In the genomic region with DNA sequence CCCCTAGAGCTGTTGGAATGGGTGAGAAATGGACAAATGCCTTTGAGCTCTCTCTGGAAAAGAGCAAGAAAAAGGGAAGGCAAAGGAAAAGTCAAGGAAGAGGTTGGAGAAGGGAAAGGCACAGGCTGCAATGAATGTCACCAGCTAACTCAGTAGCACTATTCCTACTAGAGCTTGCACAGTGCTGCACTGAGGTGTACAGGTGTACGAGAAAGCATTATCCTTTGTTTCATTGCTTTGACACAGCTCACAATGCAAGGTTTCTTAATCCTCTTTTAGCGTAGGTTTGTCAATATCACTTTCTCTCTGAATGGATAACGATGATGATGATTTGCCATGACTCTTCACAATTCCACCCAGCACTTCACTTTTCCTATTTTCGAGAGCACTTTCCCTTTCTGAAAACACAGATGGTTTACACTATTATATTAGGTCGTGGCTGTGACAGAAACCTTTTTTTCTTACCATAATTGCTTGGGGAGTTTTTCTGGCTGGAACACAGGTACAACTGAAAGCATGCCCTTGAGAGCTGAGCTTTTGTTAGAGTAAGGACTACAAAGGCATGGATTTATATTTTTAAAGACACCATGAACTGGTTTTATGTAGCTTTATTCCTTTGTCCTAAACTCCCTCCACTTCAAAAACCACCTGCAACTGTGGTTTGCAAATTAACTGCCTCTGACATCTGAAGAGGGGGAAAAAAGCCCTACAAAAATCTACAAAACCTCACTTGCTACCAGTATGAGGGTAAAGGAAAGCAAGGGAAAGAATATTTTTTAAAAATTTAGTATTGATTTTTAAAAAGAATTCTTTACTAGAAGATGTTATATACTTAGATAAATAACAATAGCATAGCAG, we compare ENCODE assay signal across 13 cellular contexts.
DNase-seq lines count a peak whose midpoint lies in the region; TF ChIP-seq lines count a peak whose summit lies in the region.
"Had no signal": no experiment of that assay in that cellular context is flagged by ENCODE, and none has a peak within 500 bp of the region (broad histone marks: within the 10 kb centered on the region; RNA-seq: fewer than 3 reads in every experiment).

No MANE protein-coding gene starts in this region.

- no peak for TF ChIP-seq CTCF in osteoblast (IDR thresholded peaks at IDR 0.05; ENCODE audit: extremely low read depth, low read depth, low read length)

- no peaks in the 10 kb centered on the region for H3K9me3 ChIP-seq in osteoblast (ENCODE audit: low read depth, low read length)

- H3K79me2 ChIP-seq in osteoblast (ENCODE audit: insufficient read depth, low read length) = no peaks in the 10 kb centered on the region

- DNase-seq in NCI-H2171 treated with DMSO at 0.1 percent for 48 hours (lab: John Stamatoyannopoulos, UW) = peak; percentile 50
- DNase-seq in NCI-H2171 (lab: John Stamatoyannopoulos, UW) = no peak
- DNase-seq in NCI-H146 (lab: John Stamatoyannopoulos, UW) = peak; percentile 50
- DNase-seq in NCI-H82 treated with DMSO at 0.1 percent for 48 hours (lab: John Stamatoyannopoulos, UW; ENCODE audit: unreplicated experiment) = peak; percentile 10
- DNase-seq in osteoblast (ENCODE audit: insufficient read length, low spot score, missing footprints) = peak; percentile 62
- DNase-seq in NCI-H1048 (lab: John Stamatoyannopoulos, UW) = no peak
- DNase-seq in AML-193 (lab: John Stamatoyannopoulos, UW) = no peak
- no peak for DNase-seq in activated CD4-positive, CD25-positive, alpha-beta regulatory T cell (lab: John Stamatoyannopoulos, UW)
- DNase-seq: activated gamma-delta T cell treated with Interleukin-2 at 50 U/mL for 16 hours; CD8-positive, alpha-beta T cell; stimulated activated naive CD4-positive, alpha-beta T cell had no signal

- no peak overlapping the region for H3K27ac ChIP-seq in osteoblast (ENCODE audit: low read depth, low read length)
- H3K27ac ChIP-seq: SK-N-MC, skin epidermis had no signal

- H3K36me3 ChIP-seq in osteoblast (ENCODE audit: insufficient read depth, low read length) = no peaks in the 10 kb centered on the region

- no peak overlapping the region for H2AFZ ChIP-seq in osteoblast (ENCODE audit: low read length)

- H4K20me1 ChIP-seq in osteoblast (ENCODE audit: insufficient read depth, low read length) = no peaks in the 10 kb centered on the region

- H3K4me2 ChIP-seq in osteoblast (ENCODE audit: insufficient read depth, low read length) = no peak overlapping the region

- H3K27me3 ChIP-seq in osteoblast (ENCODE audit: insufficient read depth, low read length) = peaks cover 3% of the 10 kb centered on the region

- no peaks in the 10 kb centered on the region for H3K4me1 ChIP-seq in osteoblast (ENCODE audit: insufficient read depth, low read length)

- H3K4me3 ChIP-seq in osteoblast (ENCODE audit: insufficient read depth, low read length) = no peak overlapping the region
- H3K4me3 ChIP-seq: SK-N-MC, skin epidermis had no signal

Comparison
In these comparisons a context has a peak if more than half of its experiments do, and no peak if none do; other contexts are left out.
1. DNase-seq: peak in NCI-H2171 treated with DMSO at 0.1 percent for 48 hours (single experiment), NCI-H146 (single experiment), NCI-H82 treated with DMSO at 0.1 percent for 48 hours (single experiment) and osteoblast (single experiment); none in NCI-H2171 (single experiment), NCI-H1048 (single experiment), AML-193 (0 of 2) and activated CD4-positive, CD25-positive, alpha-beta regulatory T cell (0 of 4).